In the genomic region with DNA sequence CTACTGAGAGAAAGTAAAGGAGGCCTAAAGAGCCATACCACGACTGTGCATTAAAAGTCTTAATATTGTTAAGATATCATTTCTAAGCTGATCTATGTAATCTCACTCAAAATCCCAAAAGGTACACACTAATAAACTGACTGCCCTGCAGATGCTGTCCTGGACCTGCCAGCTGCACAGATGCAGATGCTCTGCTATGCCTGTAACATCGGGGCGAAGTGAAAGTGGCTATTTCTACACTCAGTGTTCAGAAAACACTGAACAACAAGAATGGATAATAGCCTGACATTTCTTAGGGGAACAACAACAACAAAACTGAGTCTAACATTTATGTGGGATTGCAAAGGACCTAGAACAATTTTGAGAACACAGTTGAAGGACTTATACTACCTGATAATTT, we compare ENCODE assay signal across 23 cellular contexts. TPM values are rescaled to one million over a fixed set of nuclear protein-coding genes. Genes with fewer than 3 reads are reported as not detected.
DNase-seq lines count a peak whose midpoint lies in the region; ATAC-seq and TF ChIP-seq lines count a peak whose summit lies in the region.
"Had no signal": no experiment of that assay in that cellular context is flagged by ENCODE, and none has a peak within 500 bp of the region (broad histone marks: within the 10 kb centered on the region; RNA-seq: fewer than 3 reads in every experiment).

No MANE protein-coding gene starts in this region.

- H3K9me3 Mint-ChIP-seq in MCF 10A (ENCODE audit: unreplicated experiment) = no peaks in the 10 kb centered on the region
- H3K9me3 Mint-ChIP-seq: neural progenitor cell, type B pancreatic cell had no signal

- no peak overlapping the region for H3K27ac Mint-ChIP-seq in MCF 10A (ENCODE audit: low read depth, unreplicated experiment)
- H3K27ac Mint-ChIP-seq: B cell, H9, neural progenitor cell, progenitor cell of endocrine pancreas, T-helper 17 cell, type B pancreatic cell had no signal

- intact Hi-C loops in mammary epithelial cell (cut with micrococcal nuclease) (loop anchor here (10.0 kb wide), 1 partner anchor 267 kb away; no protein-coding TSS in a partner anchor), MCF 10A (cut with micrococcal nuclease) (no loop called here)

- H3K4me1 Mint-ChIP-seq in MCF 10A (ENCODE audit: insufficient read depth, unreplicated experiment) = peaks cover 5% of the 10 kb centered on the region
- H3K4me1 Mint-ChIP-seq: B cell, H9, neural progenitor cell had no signal

- H3K79me2 ChIP-seq in mammary epithelial cell (ENCODE audit: insufficient read depth, low read length) (peaks cover 2% of the 10 kb centered on the region), SK-N-SH (ENCODE audit: insufficient read depth) (peaks cover 15% of the 10 kb centered on the region; the same call in 1 of the 2 replicates)

- no peaks in the 10 kb centered on the region for H3K27me3 ChIP-seq in mammary epithelial cell (ENCODE audit: insufficient read depth, low read length)
- H3K27me3 ChIP-seq in SK-N-SH (ENCODE audit: insufficient read depth) = no peaks in the 10 kb centered on the region
- H3K27me3 ChIP-seq: neural progenitor cell, sigmoid colon, SJCRH30 had no signal

- H3F3A ChIP-seq in SK-N-SH (replicated peaks; ENCODE audit: insufficient read depth) = peaks cover 8% of the 10 kb centered on the region

- H3K4me3 Mint-ChIP-seq in MCF 10A (ENCODE audit: unreplicated experiment) = no peak overlapping the region
- H3K4me3 Mint-ChIP-seq: B cell, H9, neural progenitor cell, T-helper 17 cell, type B pancreatic cell had no signal

- no peaks in the 10 kb centered on the region for H3K27me3 Mint-ChIP-seq in MCF 10A (ENCODE audit: insufficient read depth, unreplicated experiment)
- H3K27me3 Mint-ChIP-seq: B cell, progenitor cell of endocrine pancreas, T-helper 17 cell, type B pancreatic cell had no signal

- in situ Hi-C loops in mammary epithelial cell (cut with MboI; ENCODE audit: low sequenced_read_pairs in 2 of 2) = no loop called here

- H3K9ac ChIP-seq in mammary epithelial cell (ENCODE audit: insufficient read depth, low read length) (peak overlapping the region; percentile 61), SK-N-SH (peak overlapping the region; percentile 13; the same call in 1 of the 2 replicates)
- H3K9ac ChIP-seq: neural progenitor cell had no signal

- no peaks in the 10 kb centered on the region for H3K4me1 ChIP-seq in mammary epithelial cell (ENCODE audit: insufficient read depth, low read length)
- H3K4me1 ChIP-seq in SK-N-SH (ENCODE audit: control insufficient read depth in 1 of 2, insufficient read depth in 2 of 2, low read depth in 1 of 2, low read length in 1 of 2) = peaks cover under 1 to 6% of the 10 kb centered on the region in 2 experiments; a peak in 2 of 4 replicates
- H3K4me1 ChIP-seq: neural progenitor cell, sigmoid colon had no signal

- BruUV-seq in mammary epithelial cell (replicated peaks; lab: Mats Ljungman, UMichigan) = no TSS peak
- BruUV-seq in MCF 10A (replicated peaks; lab: Mats Ljungman, UMichigan) = no TSS peak

- TF ChIP-seq RAD21 in SK-N-SH (IDR thresholded peaks at IDR 0.05; ENCODE audit: low read length) = no peak

- 20% methylated on average over 3 of the region's 3 CpGs for WGBS in mammary epithelial cell (ENCODE audit: low coverage, missing lambda C conversion rate)
- 75% methylated on average over 3 of the region's 3 CpGs for WGBS in SK-N-SH (ENCODE audit: low lambda C conversion rate)

- H3K4me2 ChIP-seq in mammary epithelial cell (ENCODE audit: insufficient read depth, low read depth, low read length) (peak overlapping the region; percentile 98), SK-N-SH (peak overlapping the region; percentile 48)
- H3K4me2 ChIP-seq: neural progenitor cell had no signal

- peak overlapping the region; percentile 51 for H2AFZ ChIP-seq in mammary epithelial cell (ENCODE audit: low read depth, low read length)
- no peak overlapping the region for H2AFZ ChIP-seq in SK-N-SH (ENCODE audit: low read depth)
- H2AFZ ChIP-seq: neural progenitor cell had no signal

- no peak for TF ChIP-seq EP300 in SK-N-SH (IDR thresholded peaks at IDR 0.05; ENCODE audit: borderline replicate concordance in 1 of 2, low read depth in 1 of 2, low read length in 1 of 2)

- no peaks in the 10 kb centered on the region for H4K20me1 ChIP-seq in mammary epithelial cell (ENCODE audit: insufficient read depth, low read length)
- no peaks in the 10 kb centered on the region for H4K20me1 ChIP-seq in SK-N-SH (ENCODE audit: insufficient read depth)

- CTCF ChIA-PET in mammary epithelial cell (lab: Charles Lee; ENCODE audit: low non-redundant PET) = no interaction called here
- CTCF ChIA-PET in MCF 10A (lab: Yijun Ruan, JAX) = no interaction called here
- CTCF ChIA-PET in SK-N-SH (lab: Yijun Ruan, JAX) = interaction anchor here (0.6 to 1.1 kb wide), 3 partner anchors 12 to 280 kb away, joined by 3 read pairs; no protein-coding TSS in a partner anchor

- POLR2A ChIA-PET in MCF 10A (lab: Yijun Ruan, JAX) (no interaction called here), SK-N-SH (lab: Yijun Ruan, JAX) (no interaction called here)

- H3K27ac ChIP-seq in mammary epithelial cell (ENCODE audit: insufficient read depth, low read depth, low read length) (peak overlapping the region; percentile 34), SK-N-SH (ENCODE audit: low read depth in 2 of 2, low read length in 1 of 2) (peak overlapping the region in 1 of 2 experiments; percentile 60; a peak in 2 of 4 replicates)
- H3K27ac ChIP-seq: 22Rv1, neural progenitor cell, sigmoid colon, SJCRH30 had no signal

- dilution Hi-C loops in mammary epithelial cell (cut with HindIII; ENCODE audit: low sequenced_read_pairs) = no loop called here

- TF ChIP-seq CTCF in mammary epithelial cell (conservative IDR thresholded peaks at IDR 0.05 in 1 of 2, IDR thresholded peaks at IDR 0.05 in 1 of 2; ENCODE audit: extremely low read depth in 1 of 2, insufficient read depth in 1 of 2, low read depth in 1 of 2, low read length in 2 of 2) (no peak), MCF 10A (IDR thresholded peaks at IDR 0.05; ENCODE audit: unreplicated experiment) (no peak), SK-N-SH (IDR thresholded peaks at IDR 0.05) (no peak)

- H3K9me3 ChIP-seq in mammary epithelial cell (replicated peaks; ENCODE audit: insufficient read depth, low read length) (no peaks in the 10 kb centered on the region), SK-N-SH (no peaks in the 10 kb centered on the region)
- H3K9me3 ChIP-seq: sigmoid colon had no signal

- H3K4me3 ChIP-seq in mammary epithelial cell (replicated peaks in 1 of 3; ENCODE audit: insufficient read depth in 1 of 3, low read depth in 2 of 3, low read length in 3 of 3) (peak overlapping the region; percentile 25 to 37 (median 35)), SK-N-SH (ENCODE audit: low read depth in 2 of 2, low read length in 1 of 2) (peak overlapping the region in 1 of 2 experiments; percentile 28; a peak in 2 of 4 replicates)
- H3K4me3 ChIP-seq: lung, neural progenitor cell, sigmoid colon, SJCRH30 had no signal

- DNase-seq in mammary epithelial cell (peak; percentile 10), MCF 10A (ENCODE audit: unreplicated experiment) (no peak), SK-N-SH (peak; percentile 20), iris pigment epithelial cell (ENCODE audit: low read depth) (peak; percentile 30), AML-193 (lab: John Stamatoyannopoulos, UW) (no peak), OCI-M2 (lab: John Stamatoyannopoulos, UW; ENCODE audit: unreplicated experiment) (no peak), NCI-H2081 (lab: John Stamatoyannopoulos, UW) (no peak)
- DNase-seq: activated naive CD4-positive, alpha-beta T cell treated with Interleukin-2 at 50 U/mL for 16 hours; activated T-cell treated with anti-CD3 and anti-CD28 coated beads, Interleukin-2, amount 50 U/mL, for 48 hours; cortex of kidney; GDM1; H9; NCI-H1417 treated with DMSO at 0.1 percent for 48 hours; sigmoid colon; SJCRH30; T-helper 17 cell had no signal

- H3K9me2 ChIP-seq in SK-N-SH = no peaks in the 10 kb centered on the region

- no peak for ATAC-seq in GM19455 (IDR thresholded peaks at IDR 0.05; ENCODE audit: unreplicated experiment)
- ATAC-seq: T-helper 17 cell had no signal

- no peaks in the 10 kb centered on the region for H3K36me3 Mint-ChIP-seq in MCF 10A (ENCODE audit: insufficient read depth, unreplicated experiment)

- H3K36me3 ChIP-seq in mammary epithelial cell (ENCODE audit: insufficient read depth, low read length) = no peaks in the 10 kb centered on the region
- peaks cover 17 to 23% of the 10 kb centered on the region in 2 experiments for H3K36me3 ChIP-seq in SK-N-SH (replicated peaks in 1 of 2; ENCODE audit: control insufficient read depth in 1 of 2, insufficient read depth in 2 of 2, low read length in 1 of 2)

TF ChIP-seq in SK-N-SH, 30 proteins besides CTCF, POLR2A, EP300 and RAD21 (continues in another document):
- TF ChIP-seq FOXJ3 (CRISPR knock-in tag; IDR thresholded peaks at IDR 0.05) = no peak
- no peak for TF ChIP-seq RXRA (IDR thresholded peaks at IDR 0.05; ENCODE audit: borderline replicate concordance, low read depth)
- TF ChIP-seq JUND (IDR thresholded peaks at IDR 0.05) = no peak
- no peak for TF ChIP-seq SIN3A (IDR thresholded peaks at IDR 0.05; ENCODE audit: borderline replicate concordance, low read depth, low read length)
- TF ChIP-seq YY1 (IDR thresholded peaks at IDR 0.05; ENCODE audit: low read depth) = no peak
- TF ChIP-seq FOSL2 (IDR thresholded peaks at IDR 0.05; ENCODE audit: borderline replicate concordance, low read depth) = no peak
- TF ChIP-seq, protein P1, sequence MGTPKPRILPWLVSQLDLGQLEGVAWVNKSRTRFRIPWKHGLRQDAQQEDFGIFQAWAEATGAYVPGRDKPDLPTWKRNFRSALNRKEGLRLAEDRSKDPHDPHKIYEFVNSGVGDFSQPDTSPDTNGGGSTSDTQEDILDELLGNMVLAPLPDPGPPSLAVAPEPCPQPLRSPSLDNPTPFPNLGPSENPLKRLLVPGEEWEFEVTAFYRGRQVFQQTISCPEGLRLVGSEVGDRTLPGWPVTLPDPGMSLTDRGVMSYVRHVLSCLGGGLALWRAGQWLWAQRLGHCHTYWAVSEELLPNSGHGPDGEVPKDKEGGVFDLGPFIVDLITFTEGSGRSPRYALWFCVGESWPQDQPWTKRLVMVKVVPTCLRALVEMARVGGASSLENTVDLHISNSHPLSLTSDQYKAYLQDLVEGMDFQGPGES (IDR thresholded peaks at IDR 0.05; ENCODE audit: low read depth, low read length) = no peak

RNA-seq across cellular contexts. Expression of a gene that starts 31.9 kb away (rescaled TPM):
- total RNA-seq in mammary epithelial cell = 10 to 100 TPM; 11.5 to 27.0 TPM
- 18.4 TPM for polyA plus RNA-seq in mammary epithelial cell
- 14.9 TPM for polyA minus RNA-seq in mammary epithelial cell
- total RNA-seq in MCF 10A (2022) = 27.5 and 29.1 TPM in 2 replicates
- polyA plus RNA-seq in SK-N-SH (2012; rRNA removed) = 5.7 and 6.5 TPM in 2 replicates
- 5.0 and 6.5 TPM in 2 replicates for polyA plus RNA-seq in SK-N-SH (2012; cell fraction: cytosol; rRNA removed)
- polyA plus RNA-seq in SK-N-SH (2012; cell fraction: nucleus; rRNA removed) = 7.7 and 10.9 TPM in 2 replicates

Comparison
In these comparisons a context has a peak if more than half of its experiments do, and no peak if none do; other contexts are left out.
1. DNase-seq: peak in mammary epithelial cell (single experiment), SK-N-SH (single experiment) and iris pigment epithelial cell (single experiment); none in MCF 10A (single experiment), AML-193 (0 of 2), OCI-M2 (single experiment) and NCI-H2081 (0 of 2).